In the genomic region with DNA sequence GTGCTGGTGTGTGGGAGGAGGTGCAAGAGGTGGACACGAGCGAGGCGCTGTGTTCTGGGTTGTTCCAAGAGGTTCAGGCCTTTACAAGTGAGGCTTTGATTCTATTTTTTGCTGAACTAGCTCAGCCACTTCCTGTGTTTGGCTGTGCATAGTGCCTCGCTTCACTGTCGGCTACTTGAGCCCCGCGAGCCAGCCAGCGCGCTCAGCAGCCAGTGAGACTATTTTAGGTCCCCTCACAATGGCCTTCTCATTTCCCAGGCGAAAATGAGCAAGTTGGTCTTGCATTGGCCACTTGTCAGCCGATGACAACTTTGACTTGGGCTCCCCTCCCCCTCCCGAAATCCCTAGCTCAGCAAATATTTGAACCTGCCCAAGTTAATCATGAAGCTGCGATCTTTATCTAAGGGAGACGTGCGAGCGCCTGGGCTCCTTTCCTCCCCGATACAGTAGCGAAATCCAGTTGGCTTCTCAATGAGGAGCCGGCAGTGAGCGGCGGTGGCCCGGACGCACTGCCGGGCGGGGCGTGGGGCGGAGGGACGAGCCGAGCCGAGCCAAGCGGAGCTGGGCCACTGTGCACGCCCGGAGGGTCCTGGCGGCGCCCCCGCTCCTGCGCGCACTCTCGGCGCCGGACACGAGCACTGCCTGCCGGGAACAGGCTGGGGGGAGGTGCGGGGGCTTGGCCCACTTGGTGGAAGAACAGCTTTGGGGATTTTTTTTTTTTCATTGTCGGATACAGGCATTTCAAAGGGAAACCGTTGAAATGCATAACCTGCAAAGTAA, we compare ENCODE assay signal across 8 cellular contexts.
A peak's percentile ranks its signal among the peaks of the same experiment; 100 is the strongest.
DNase-seq lines count a peak whose midpoint lies in the region; ATAC-seq and TF ChIP-seq lines count a peak whose summit lies in the region.

No MANE protein-coding gene starts in this region.

- no peak for TF ChIP-seq CTCF in foreskin keratinocyte (conservative IDR thresholded peaks at IDR 0.05)
- TF ChIP-seq CTCF in neural cell (IDR thresholded peaks at IDR 0.05; ENCODE audit: poor library complexity, severe bottlenecking) = no peak
- no peak for TF ChIP-seq CTCF in thoracic aorta (IDR thresholded peaks at IDR 0.05)

- H3K27ac ChIP-seq in foreskin keratinocyte (peak overlapping the region; percentile 39), neural cell (ENCODE audit: low read length) (no peak overlapping the region), thoracic aorta (peak overlapping the region; percentile 84 to 91)

- no peak for TF ChIP-seq EP300 in neural cell (conservative IDR thresholded peaks at IDR 0.05; ENCODE audit: poor library complexity, severe bottlenecking)

- H3K9ac ChIP-seq in neural cell (ENCODE audit: low read length) = peak overlapping the region; percentile 44

- TF ChIP-seq RAD21 in neural cell (conservative IDR thresholded peaks at IDR 0.05) = no peak

- no peaks in the 10 kb centered on the region for H3K9me2 ChIP-seq in neural cell (ENCODE audit: insufficient read depth, low read length)

- ATAC-seq in HG03025 (IDR thresholded peaks at IDR 0.05; ENCODE audit: low FRiP score, unreplicated experiment) = peak; percentile 87
- ATAC-seq in foreskin keratinocyte = peak; percentile 77
- ATAC-seq in thoracic aorta (ENCODE audit: insufficient number of reproducible peaks, low FRiP score, low read depth) = peak; percentile 66

- H3K36me3 ChIP-seq in neural cell (ENCODE audit: insufficient read depth, low read length) = no peaks in the 10 kb centered on the region
- peaks cover 12% of the 10 kb centered on the region for H3K36me3 ChIP-seq in thoracic aorta

- no peaks in the 10 kb centered on the region for H3F3A ChIP-seq in neural cell (ENCODE audit: insufficient read depth, low read length, poor library complexity, severe bottlenecking)

- no peak overlapping the region for H2AFZ ChIP-seq in neural cell (ENCODE audit: low read depth, low read length)

- peak; percentile 87 for DNase-seq in NK-92 treated with Interleukin-12 subunit alpha and Interleukin-12 subunit beta, amount 100 ng/mL, for 24 hours (lab: John Stamatoyannopoulos, UW)
- DNase-seq in NK-92 (lab: John Stamatoyannopoulos, UW; ENCODE audit: unreplicated experiment) (no peak), foreskin keratinocyte (peak in 1 of 2 donors; percentile 54), thoracic aorta (ENCODE audit: low spot score) (peak; percentile 26)
- peak; percentile 15 for DNase-seq in activated gamma-delta T cell treated with anti-CD3 and anti-CD28 coated beads, Interleukin-2, amount 50 U/mL, for 16 hours (ENCODE audit: low read depth)

- H3K79me2 ChIP-seq in neural cell (replicated peaks; ENCODE audit: insufficient read depth, low read length) = no peaks in the 10 kb centered on the region

- H3K4me1 ChIP-seq in foreskin keratinocyte (peaks cover 5% of the 10 kb centered on the region), thoracic aorta (ENCODE audit: control insufficient read depth in 1 of 2, low read depth in 2 of 2) (peaks cover 41 to 65% of the 10 kb centered on the region in 2 donors)

- H3K27me3 ChIP-seq in foreskin keratinocyte = no peaks in the 10 kb centered on the region
- H3K27me3 ChIP-seq in neural cell (ENCODE audit: insufficient read depth, low read depth, low read length) = no peaks in the 10 kb centered on the region
- H3K27me3 ChIP-seq in thoracic aorta (replicated peaks; ENCODE audit: insufficient read depth) = no peaks in the 10 kb centered on the region

- H3K4me3 ChIP-seq in neural cell (ENCODE audit: low read length) (peak overlapping the region; percentile 62), thoracic aorta (peak overlapping the region; percentile 81)

- H3K9me3 ChIP-seq in neural cell (ENCODE audit: low read length) (no peaks in the 10 kb centered on the region), thoracic aorta (no peaks in the 10 kb centered on the region)

- H3K4me2 ChIP-seq in neural cell (ENCODE audit: low read length) = peak overlapping the region; percentile 46

- no peaks in the 10 kb centered on the region for H4K20me1 ChIP-seq in neural cell (ENCODE audit: insufficient read depth)

TF ChIP-seq in PFSK-1, 5 proteins besides CTCF, POLR2A, EP300 and RAD21:
- TF ChIP-seq POLR2AphosphoS5 (IDR thresholded peaks at IDR 0.05; ENCODE audit: low read depth, low read length) (no peak), FOXP2 (optimal IDR thresholded peaks at IDR 0.05; ENCODE audit: borderline replicate concordance, extremely low read depth, extremely low read length, insufficient read depth) (peak; percentile 64)

TF ChIP-seq in neural cell, 6 proteins besides CTCF, POLR2A, EP300 and RAD21:
- TF ChIP-seq SMC3 (conservative IDR thresholded peaks at IDR 0.05; ENCODE audit: poor library complexity) = peak; percentile 30
- TF ChIP-seq, protein P1, sequence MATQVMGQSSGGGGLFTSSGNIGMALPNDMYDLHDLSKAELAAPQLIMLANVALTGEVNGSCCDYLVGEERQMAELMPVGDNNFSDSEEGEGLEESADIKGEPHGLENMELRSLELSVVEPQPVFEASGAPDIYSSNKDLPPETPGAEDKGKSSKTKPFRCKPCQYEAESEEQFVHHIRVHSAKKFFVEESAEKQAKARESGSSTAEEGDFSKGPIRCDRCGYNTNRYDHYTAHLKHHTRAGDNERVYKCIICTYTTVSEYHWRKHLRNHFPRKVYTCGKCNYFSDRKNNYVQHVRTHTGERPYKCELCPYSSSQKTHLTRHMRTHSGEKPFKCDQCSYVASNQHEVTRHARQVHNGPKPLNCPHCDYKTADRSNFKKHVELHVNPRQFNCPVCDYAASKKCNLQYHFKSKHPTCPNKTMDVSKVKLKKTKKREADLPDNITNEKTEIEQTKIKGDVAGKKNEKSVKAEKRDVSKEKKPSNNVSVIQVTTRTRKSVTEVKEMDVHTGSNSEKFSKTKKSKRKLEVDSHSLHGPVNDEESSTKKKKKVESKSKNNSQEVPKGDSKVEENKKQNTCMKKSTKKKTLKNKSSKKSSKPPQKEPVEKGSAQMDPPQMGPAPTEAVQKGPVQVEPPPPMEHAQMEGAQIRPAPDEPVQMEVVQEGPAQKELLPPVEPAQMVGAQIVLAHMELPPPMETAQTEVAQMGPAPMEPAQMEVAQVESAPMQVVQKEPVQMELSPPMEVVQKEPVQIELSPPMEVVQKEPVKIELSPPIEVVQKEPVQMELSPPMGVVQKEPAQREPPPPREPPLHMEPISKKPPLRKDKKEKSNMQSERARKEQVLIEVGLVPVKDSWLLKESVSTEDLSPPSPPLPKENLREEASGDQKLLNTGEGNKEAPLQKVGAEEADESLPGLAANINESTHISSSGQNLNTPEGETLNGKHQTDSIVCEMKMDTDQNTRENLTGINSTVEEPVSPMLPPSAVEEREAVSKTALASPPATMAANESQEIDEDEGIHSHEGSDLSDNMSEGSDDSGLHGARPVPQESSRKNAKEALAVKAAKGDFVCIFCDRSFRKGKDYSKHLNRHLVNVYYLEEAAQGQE (IDR thresholded peaks at IDR 0.05; ENCODE audit: borderline replicate concordance) = no peak
- no peak for TF ChIP-seq EZH2 (IDR thresholded peaks at IDR 0.05; ENCODE audit: borderline replicate concordance, insufficient read depth, low read length, poor library complexity, severe bottlenecking)
- peak; percentile 15 for TF ChIP-seq POLR2AphosphoS5 (IDR thresholded peaks at IDR 0.05)
- no peak for TF ChIP-seq TAF1 (IDR thresholded peaks at IDR 0.05; ENCODE audit: low read depth)
- TF ChIP-seq MXI1 (conservative IDR thresholded peaks at IDR 0.05; ENCODE audit: poor library complexity, severe bottlenecking) = peak; percentile 42
